Comparison of ENCODE assay signal across 16 cellular contexts in genomic region chr12:22340143-22340542, GRCh38. TPM values are rescaled to one million over a fixed set of nuclear protein-coding genes. Genes with fewer than 3 reads are reported as not detected.
DNase-seq lines count a peak whose midpoint lies in the region; ATAC-seq and TF ChIP-seq lines count a peak whose summit lies in the region.
"Had no signal": no experiment of that assay in that cellular context is flagged by ENCODE, and none has a peak within 500 bp of the region (broad histone marks: within the 10 kb centered on the region; RNA-seq: fewer than 3 reads in every experiment).

No MANE protein-coding gene starts in this region.

- DNase-seq in CD1c-positive myeloid dendritic cell (ENCODE audit: extremely low spot score) (peak; percentile 85), MV-4-11 (lab: John Stamatoyannopoulos, UW) (peak; percentile 98), SIG-M5 treated with dmso at 0.1 percent for 504 hours (lab: John Stamatoyannopoulos, UW; ENCODE audit: unreplicated experiment) (peak; percentile 95), lower lobe of right lung (peak; percentile 62), T-helper 17 cell (no peak), NCI-H748 (lab: John Stamatoyannopoulos, UW; ENCODE audit: unreplicated experiment) (no peak)
- no peak for DNase-seq in activated CD4-positive, alpha-beta T cell treated with anti-CD3 and anti-CD28 coated beads, Interleukin-2, amount 10 ng/mL, durations not matched to agents 24 days and 14 days
- DNase-seq: COR-L47, NCI-H1417 treated with DMSO at 0.1 percent for 48 hours, NCI-H1930, NCI-H446 treated with DMSO at 0.1 percent for 48 hours, SJCRH30 had no signal

- ATAC-seq in lower lobe of right lung, result peak; percentile 67 to 69
- no peak for ATAC-seq in T-helper 17 cell
- no peak for ATAC-seq in HG02870 (IDR thresholded peaks at IDR 0.05; ENCODE audit: unreplicated experiment)

- H3K9me3 Mint-ChIP-seq in activated CD4-positive, alpha-beta T cell treated with anti-CD3 and anti-CD28 coated beads, Interleukin-2, amount 10 ng/mL, durations not matched to agents 24 days and 14 days, result peaks cover 4% of the 10 kb centered on the region

- H3K27me3 ChIP-seq in lower lobe of right lung (ENCODE audit: low read depth), result peaks cover 6% of the 10 kb centered on the region
- H3K27me3 ChIP-seq: SJCRH30 had no signal

- H3K27me3 Mint-ChIP-seq in activated CD4-positive, alpha-beta T cell treated with anti-CD3 and anti-CD28 coated beads, Interleukin-2, amount 10 ng/mL, durations not matched to agents 24 days and 14 days, result peaks cover 23% of the 10 kb centered on the region
- no peaks in the 10 kb centered on the region for H3K27me3 Mint-ChIP-seq in T-helper 17 cell

- H3K4me1 ChIP-seq in lower lobe of right lung, result peaks cover 7% of the 10 kb centered on the region
- H3K4me1 ChIP-seq: SJCRH30 had no signal

- no peaks in the 10 kb centered on the region for H3K36me3 ChIP-seq in lower lobe of right lung
- H3K36me3 ChIP-seq: SJCRH30 had no signal

- no peak overlapping the region for H3K27ac ChIP-seq in lower lobe of right lung
- H3K27ac ChIP-seq: C4-2B, SJCRH30 had no signal

- H3K4me3 ChIP-seq in lower lobe of right lung, result no peak overlapping the region
- H3K4me3 ChIP-seq: SJCRH30 had no signal

- H3K9me3 ChIP-seq in lower lobe of right lung (no peaks in the 10 kb centered on the region), T-helper 17 cell (ENCODE audit: control insufficient read depth, low read length, poor library complexity, severe bottlenecking) (no peaks in the 10 kb centered on the region)
- H3K9me3 ChIP-seq: SJCRH30 had no signal

- TF ChIP-seq CTCF in lower lobe of right lung (IDR thresholded peaks at IDR 0.05), result no peak

- no peak overlapping the region for H3K4me3 Mint-ChIP-seq in activated CD4-positive, alpha-beta T cell treated with anti-CD3 and anti-CD28 coated beads, Interleukin-2, amount 10 ng/mL, durations not matched to agents 24 days and 14 days
- no peak overlapping the region for H3K4me3 Mint-ChIP-seq in T-helper 17 cell

- intact Hi-C loops in lower lobe of right lung (cut with DNase I), result no loop called here
- intact Hi-C loops in activated CD4-positive, alpha-beta T cell treated with anti-CD3 and anti-CD28 coated beads, Interleukin-2, amount 10 ng/mL, durations not matched to agents 24 days and 14 days (cut with micrococcal nuclease), result no loop called here

- H3K36me3 Mint-ChIP-seq in activated CD4-positive, alpha-beta T cell treated with anti-CD3 and anti-CD28 coated beads, Interleukin-2, amount 10 ng/mL, durations not matched to agents 24 days and 14 days (ENCODE audit: low read depth), result no peaks in the 10 kb centered on the region
- peaks cover 4% of the 10 kb centered on the region for H3K36me3 Mint-ChIP-seq in T-helper 17 cell (ENCODE audit: low read depth)

- peaks cover 10% of the 10 kb centered on the region for H3K4me1 Mint-ChIP-seq in activated CD4-positive, alpha-beta T cell treated with anti-CD3 and anti-CD28 coated beads, Interleukin-2, amount 10 ng/mL, durations not matched to agents 24 days and 14 days
- peaks cover 9% of the 10 kb centered on the region for H3K4me1 Mint-ChIP-seq in T-helper 17 cell

- H3K27ac Mint-ChIP-seq in activated CD4-positive, alpha-beta T cell treated with anti-CD3 and anti-CD28 coated beads, Interleukin-2, amount 10 ng/mL, durations not matched to agents 24 days and 14 days, result no peak overlapping the region
- no peak overlapping the region for H3K27ac Mint-ChIP-seq in T-helper 17 cell

RNA-seq across cellular contexts. Expression of gene ST8SIA1, which starts 5.6 kb away (rescaled TPM):
- total RNA-seq in lower lobe of right lung (9.1 TPM), T-helper 17 cell (10 to 100 TPM in 1 of 2 donors, 1 to 10 TPM in 1; 7.6 to 13.9 TPM)
- total RNA-seq in activated CD4-positive, alpha-beta T cell treated with anti-CD3 and anti-CD28 coated beads, Interleukin-2, amount 10 ng/mL, durations not matched to agents 24 days and 14 days, result 0.21 and 0.28 TPM in 2 replicates
- total RNA-seq: Daoy, OCI-LY7 had no signal

Comparison
In these comparisons a context has a peak if more than half of its experiments do, and no peak if none do; other contexts are left out.
1. DNase-seq: peak in CD1c-positive myeloid dendritic cell (single experiment), MV-4-11 (single experiment), SIG-M5 treated with dmso at 0.1 percent for 504 hours (single experiment) and lower lobe of right lung (single experiment); none in activated CD4-positive, alpha-beta T cell treated with anti-CD3 and anti-CD28 coated beads, Interleukin-2, amount 10 ng/mL, durations not matched to agents 24 days and 14 days (single experiment), T-helper 17 cell (0 of 3) and NCI-H748 (single experiment).
2. ATAC-seq: peak in lower lobe of right lung (2 of 2); none in T-helper 17 cell (single experiment) and HG02870 (single experiment).